ENCODE assay signal across 2 cellular contexts in genomic region chr13:78182813-78183212, GRCh38.
TF ChIP-seq lines count a peak whose summit lies in the region.

No MANE protein-coding gene starts in this region.

TF ChIP-seq in SK-N-SH, 30 proteins besides CTCF, POLR2A, EP300 and RAD21 (continued from another document):
- peak; percentile 60 for TF ChIP-seq PBX3 (IDR thresholded peaks at IDR 0.05)
- 0 out of 2 replicates have a peak, but pooled peaks have one; percentile 14 for TF ChIP-seq NFIC (IDR thresholded peaks at IDR 0.05; ENCODE audit: borderline replicate concordance)
- peak; percentile 20; the same call in 1 of the 2 replicates for TF ChIP-seq JUND (IDR thresholded peaks at IDR 0.05)
- peak; percentile 22; the same call in 1 of the 2 replicates for TF ChIP-seq TCF12 (IDR thresholded peaks at IDR 0.05)
- peak; percentile 9; the same call in 1 of the 2 replicates for TF ChIP-seq FOSL2 (IDR thresholded peaks at IDR 0.05; ENCODE audit: borderline replicate concordance, low read depth)
TF ChIP-seq in SK-N-SH: peak in this region for 5.

TF ChIP-seq in SK-N-SH treated with all-trans-retinoic acid at 6 μM for 48 hours, 23 proteins besides CTCF, POLR2A, EP300 and RAD21 (continued from another document):
- TF ChIP-seq CREB5 (CRISPR knock-in tag; IDR thresholded peaks at IDR 0.05; ENCODE audit: low read depth) = no peak
- no peak for TF ChIP-seq POU6F1 (CRISPR knock-in tag; IDR thresholded peaks at IDR 0.05; ENCODE audit: borderline replicate concordance, low read depth)
- no peak for TF ChIP-seq TCF4 (CRISPR knock-in tag; IDR thresholded peaks at IDR 0.05; ENCODE audit: borderline replicate concordance)
- no peak for TF ChIP-seq ZNF565 (CRISPR knock-in tag; conservative IDR thresholded peaks at IDR 0.05; ENCODE audit: low read depth)
